Comparison of ENCODE assay signal across 23 cellular contexts in genomic region chr1:244155661-244156060, GRCh38.
DNase-seq lines count a peak whose midpoint lies in the region; ATAC-seq and TF ChIP-seq lines count a peak whose summit lies in the region.
"Had no signal": no experiment of that assay in that cellular context is flagged by ENCODE, and none has a peak within 500 bp of the region (broad histone marks: within the 10 kb centered on the region; RNA-seq: fewer than 3 reads in every experiment).

No MANE protein-coding gene starts in this region.

- no peaks in the 10 kb centered on the region for H3K36me3 ChIP-seq in sigmoid colon
- H3K36me3 ChIP-seq: ascending aorta, left ventricle myocardium inferior, stomach, tibial nerve had no signal

- peaks cover 0 to 16% (median 6%) of the 10 kb centered on the region in 4 donors for H3K4me1 ChIP-seq in sigmoid colon
- H3K4me1 ChIP-seq: ascending aorta, left ventricle myocardium inferior, stomach had no signal

- TF ChIP-seq EP300 in sigmoid colon (IDR thresholded peaks at IDR 0.05): no peak

- TF ChIP-seq CTCF in dorsolateral prefrontal cortex (IDR thresholded peaks at IDR 0.05 in 54 of 56, conservative IDR thresholded peaks at IDR 0.05 in 2 of 56; ENCODE audit: low read depth in 1 of 56, partially characterized antibody in 56 of 56): no peak
- TF ChIP-seq CTCF in sigmoid colon (IDR thresholded peaks at IDR 0.05): no peak

- H3K27ac ChIP-seq in dorsolateral prefrontal cortex (peak overlapping the region in 8 of 59 donors; percentile 12 to 65 (median 44)), sigmoid colon (peak overlapping the region in 3 of 4 donors; percentile 28 to 58 (median 43))
- H3K27ac ChIP-seq: ascending aorta, left ventricle myocardium inferior, tibial nerve had no signal

- no peak for ATAC-seq in GM18873 (IDR thresholded peaks at IDR 0.05; ENCODE audit: low FRiP score, unreplicated experiment)
- ATAC-seq in GM19463 (IDR thresholded peaks at IDR 0.05; ENCODE audit: unreplicated experiment): no peak
- ATAC-seq: esophagus mucosa had no signal

- intact Hi-C loops in dorsolateral prefrontal cortex (cut with DNase I) (loop anchor here (5.0 to 10.0 kb wide), 3 partner anchors 57 to 119 kb away; partner anchors contain the start of gene ZBTB18 (in 1 of the 2)), sigmoid colon (cut with DNase I) (loop anchor here (5.0 kb wide), 1 partner anchor 108 kb away; no protein-coding TSS in a partner anchor)

- H3K4me3 ChIP-seq in dorsolateral prefrontal cortex: peak overlapping the region in 40 of 59 donors; percentile 0 to 56 (median 28)
- H3K4me3 ChIP-seq in sigmoid colon: no peak overlapping the region
- H3K4me3 ChIP-seq: ascending aorta, left ventricle myocardium inferior, stomach, tibial nerve had no signal

- H3K27me3 ChIP-seq in dorsolateral prefrontal cortex: no peaks in the 10 kb centered on the region
- H3K27me3 ChIP-seq in sigmoid colon: no peaks in the 10 kb centered on the region
- H3K27me3 ChIP-seq: ascending aorta, stomach had no signal

- no peak for TF ChIP-seq POLR2A in sigmoid colon (IDR thresholded peaks at IDR 0.05)

- DNase-seq in NCI-H146 treated with DMSO at 0.1 percent for 48 hours (lab: John Stamatoyannopoulos, UW; ENCODE audit: unreplicated experiment) (peak; percentile 69), SHP77 treated with DMSO at 0.1 percent for 48 hours (lab: John Stamatoyannopoulos, UW) (peak; percentile 69), dorsolateral prefrontal cortex (no peak), sigmoid colon (no peak), islet precursor cell (no peak)
- DNase-seq: activated CD4-positive, alpha-beta T cell treated with anti-CD3 and anti-CD28 coated beads, Interleukin-2, amount 50 U/mL, for 48 hours; activated CD4-positive, CD25-positive, alpha-beta regulatory T cell treated with anti-CD3 and anti-CD28 coated beads, Interleukin-2, amount 50 U/mL, for 72 hours; activated T-cell treated with anti-CD3 and anti-CD28 coated beads, Interleukin-2, amount 50 U/mL, for 48 hours; cortex of kidney; left ventricle myocardium inferior; naive B cell; NCI-H1092 treated with DMSO at 0.1 percent for 48 hours; NCI-H2227 treated with DMSO at 0.1 percent for 48 hours; NCI-H526 treated with DMSO at 0.1 percent for 48 hours; stimulated activated CD4-positive, alpha-beta T cell treated with anti-CD3 and anti-CD28 coated beads, Interleukin-2, amount 100 ng/mL, for 24 hours; stimulated activated CD8-positive, alpha-beta memory T cell treated with anti-CD3 and anti-CD28 coated beads, Interleukin-4, amount 100 ng/mL, for 48 hours; stomach; T-helper 2 cell had no signal

- WGBS in sigmoid colon, 2 donors: 92 to 93% methylated on average over 11 of the region's 11 CpGs

- H3K9me3 ChIP-seq in sigmoid colon: no peaks in the 10 kb centered on the region
- H3K9me3 ChIP-seq: ascending aorta, left ventricle myocardium inferior, stomach, tibial nerve had no signal

Comparison
In these comparisons a context has a peak if more than half of its experiments do, and no peak if none do; other contexts are left out.
1. DNase-seq: peak in NCI-H146 treated with DMSO at 0.1 percent for 48 hours (single experiment) and SHP77 treated with DMSO at 0.1 percent for 48 hours (single experiment); none in dorsolateral prefrontal cortex (0 of 10), sigmoid colon (single experiment) and islet precursor cell (single experiment).
2. H3K4me3 ChIP-seq: peak in dorsolateral prefrontal cortex (40 of 59); none in sigmoid colon (0 of 4).